Comparison of ENCODE assay signal across 17 cellular contexts in the genomic region with DNA sequence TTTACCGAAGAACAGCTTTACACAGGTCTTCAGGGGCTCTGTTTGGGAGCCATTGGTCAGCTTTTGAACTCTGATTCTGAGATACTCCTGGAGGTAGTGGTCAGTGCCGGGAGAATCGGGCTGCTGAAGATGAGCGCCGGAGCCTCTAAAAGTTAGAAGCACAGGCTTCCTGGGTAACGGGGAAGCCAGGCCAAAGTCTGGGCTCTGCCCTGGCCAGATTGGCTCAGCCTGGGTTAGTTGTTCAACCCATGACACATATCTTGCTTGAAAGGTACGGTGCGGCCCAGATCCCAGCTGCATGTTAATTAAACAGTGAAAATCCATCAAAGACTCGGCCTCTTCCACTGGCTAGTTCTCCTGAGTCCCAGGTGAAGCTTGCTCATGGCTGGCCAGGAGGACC.
"Had no signal": no experiment of that assay in that cellular context is flagged by ENCODE, and none has a peak within 500 bp of the region (broad histone marks: within the 10 kb centered on the region; RNA-seq: fewer than 3 reads in every experiment).

No MANE protein-coding gene starts in this region.

- H3K4me3 ChIP-seq: coronary artery, left lung, lower lobe of right lung, right atrium auricular region, smooth muscle cell, thoracic aorta had no signal

- H3K27ac ChIP-seq: coronary artery, left lung, lower lobe of right lung, neutrophil, right atrium auricular region, thoracic aorta had no signal

- H3K36me3 ChIP-seq: left lung, lower lobe of right lung, neutrophil, right atrium auricular region, thoracic aorta had no signal

- H3K9me3 ChIP-seq: lower lobe of right lung, neutrophil, right atrium auricular region, thoracic aorta had no signal

- ATAC-seq: left lung; lower lobe of right lung; naive thymus-derived CD4-positive, alpha-beta T cell had no signal

- H3K27me3 ChIP-seq: left lung, neutrophil, right atrium auricular region had no signal

- DNase-seq: central memory CD4-positive, alpha-beta T cell; effector CD4-positive, alpha-beta T cell; endodermal cell; erythroblast; islet precursor cell; left lung; lower lobe of right lung; mesenchymal stem cell; naive thymus-derived CD4-positive, alpha-beta T cell; posterior cingulate gyrus; stimulated activated CD4-positive, alpha-beta T cell treated with anti-CD3 and anti-CD28 coated beads, Interleukin-2, amount 100 ng/mL, for 48 hours; stimulated activated naive CD4-positive, alpha-beta T cell treated with Interleukin-2 at 50 U/mL for 16 hours had no signal
